Comparison of ENCODE assay signal across 12 cellular contexts in the genomic region with DNA sequence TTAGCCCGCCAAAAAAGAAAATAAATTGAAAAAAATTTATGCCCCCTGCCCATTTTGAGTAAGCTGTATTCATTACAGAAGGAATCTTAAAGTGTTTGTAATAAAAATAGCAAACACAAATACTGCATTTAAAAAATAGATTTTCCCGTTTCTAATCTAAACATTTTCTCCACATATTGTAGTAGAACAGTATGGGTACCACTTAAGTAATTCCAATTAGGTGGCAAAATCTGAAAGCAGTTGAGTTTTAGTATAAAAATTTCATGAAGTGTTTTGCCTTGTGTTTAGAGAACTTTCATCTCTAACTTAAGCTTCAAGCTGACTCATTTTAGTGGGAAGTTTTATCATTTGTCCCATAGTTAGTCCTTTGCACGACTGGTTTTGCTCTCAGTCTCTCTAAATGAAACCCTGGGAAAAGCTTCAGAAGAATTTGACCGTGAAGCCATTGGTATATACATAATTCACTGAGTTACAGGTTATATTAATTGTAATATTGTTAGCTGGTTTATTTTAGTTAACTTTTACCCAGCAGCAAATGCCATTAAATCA.
DNase-seq lines count a peak whose midpoint lies in the region; ATAC-seq, FAIRE-seq and TF ChIP-seq lines count a peak whose summit lies in the region.
"Had no signal": no experiment of that assay in that cellular context is flagged by ENCODE, and none has a peak within 500 bp of the region (broad histone marks: within the 10 kb centered on the region; RNA-seq: fewer than 3 reads in every experiment).

No MANE protein-coding gene starts in this region.

- WGBS in mesenchymal stem cell: 33% methylated on average over 1 of the region's 4 CpGs

- no peak for ATAC-seq in HG03439 (IDR thresholded peaks at IDR 0.05; ENCODE audit: unreplicated experiment)

- no peak overlapping the region for H2BK5ac ChIP-seq in mesenchymal stem cell (ENCODE audit: low read depth, low read length, poor library complexity, severe bottlenecking)

- no peaks in the 10 kb centered on the region for H3K9me3 Mint-ChIP-seq in astrocyte (ENCODE audit: unreplicated experiment)
- H3K9me3 Mint-ChIP-seq in CD4-positive, alpha-beta memory T cell: no peaks in the 10 kb centered on the region

- H3K4ac ChIP-seq in mesenchymal stem cell (ENCODE audit: low read depth in 1 of 2, low read length in 2 of 2): no peak overlapping the region

- no peaks in the 10 kb centered on the region for H3K9me3 ChIP-seq in astrocyte (ENCODE audit: insufficient read depth, low read depth, low read length)
- no peaks in the 10 kb centered on the region for H3K9me3 ChIP-seq in mesenchymal stem cell (ENCODE audit: control insufficient read depth, low read length)
- H3K9me3 ChIP-seq in A673 (ENCODE audit: low read depth, low read length, poor library complexity, severe bottlenecking): no peaks in the 10 kb centered on the region
- no peaks in the 10 kb centered on the region for H3K9me3 ChIP-seq in CD4-positive, alpha-beta memory T cell (ENCODE audit: control insufficient read depth in 1 of 2, low read length in 2 of 2)

- H3K36me3 ChIP-seq in astrocyte (ENCODE audit: insufficient read depth, low read length): no peaks in the 10 kb centered on the region
- H3K36me3 ChIP-seq in mesenchymal stem cell (ENCODE audit: control insufficient read depth in 1 of 2, insufficient read depth in 2 of 2, low read depth in 1 of 2, low read length in 2 of 2): peaks cover 0 to 6% of the 10 kb centered on the region in 2 experiments
- no peaks in the 10 kb centered on the region for H3K36me3 ChIP-seq in A673 (ENCODE audit: insufficient read depth, low read length, poor library complexity, severe bottlenecking)
- H3K36me3 ChIP-seq in CD4-positive, alpha-beta memory T cell (ENCODE audit: insufficient read depth, low read length): no peaks in the 10 kb centered on the region

- peaks cover 31% of the 10 kb centered on the region for H3K4me1 Mint-ChIP-seq in astrocyte (ENCODE audit: low read depth, unreplicated experiment)
- peaks cover 5 to 9% (median 8%) of the 10 kb centered on the region in 4 donors for H3K4me1 Mint-ChIP-seq in CD4-positive, alpha-beta memory T cell

- H3K27ac Mint-ChIP-seq in astrocyte (ENCODE audit: unreplicated experiment): no peak overlapping the region
- peak overlapping the region in 1 of 7 donors; percentile 6 for H3K27ac Mint-ChIP-seq in CD4-positive, alpha-beta memory T cell
- H3K27ac Mint-ChIP-seq: progenitor cell of endocrine pancreas had no signal

- DNase-seq in AG20443 (ENCODE audit: low spot score) (peak; percentile 20), HCEC 1CT (peak; percentile 44), astrocyte (ENCODE audit: low read depth) (peak; percentile 49), mesenchymal stem cell (peak; percentile 58), A673 (ENCODE audit: low spot score) (no peak), superior temporal gyrus (ENCODE audit: extremely low spot score) (no peak)
- no peak for DNase-seq in CD4-positive, alpha-beta memory T cell
- DNase-seq: activated effector memory CD4-positive, alpha-beta T cell treated with Interleukin-2 at 50 U/mL for 16 hours; NCI-H226 had no signal

- H3K18ac ChIP-seq in mesenchymal stem cell (ENCODE audit: low read depth in 1 of 2, low read length in 2 of 2): no peak overlapping the region

- H3K4me1 ChIP-seq in astrocyte (ENCODE audit: insufficient read depth, low read length) (peaks cover 5% of the 10 kb centered on the region), mesenchymal stem cell (ENCODE audit: control insufficient read depth, insufficient read depth, low read depth, low read length) (no peaks in the 10 kb centered on the region), A673 (ENCODE audit: insufficient read depth, low read length, poor library complexity, severe bottlenecking) (peaks cover 18% of the 10 kb centered on the region)
- peaks cover 19% of the 10 kb centered on the region for H3K4me1 ChIP-seq in CD4-positive, alpha-beta memory T cell (ENCODE audit: insufficient read depth, low read length)

- no peak overlapping the region for H2BK12ac ChIP-seq in mesenchymal stem cell (ENCODE audit: low read length in 2 of 2)

- intact Hi-C loops in A673 (cut with micrococcal nuclease; ENCODE audit: unreplicated experiment): no loop called here
- intact Hi-C loops in CD4-positive, alpha-beta memory T cell (cut with micrococcal nuclease): loop anchor here (10.0 kb wide), 1 partner anchor 389 kb away; a partner anchor contains a TSS

- H3K4me3 Mint-ChIP-seq in astrocyte (ENCODE audit: unreplicated experiment): no peak overlapping the region
- H3K4me3 Mint-ChIP-seq in CD4-positive, alpha-beta memory T cell: peak overlapping the region in 3 of 8 donors; percentile 45 to 65 (median 55)

- no TSS peak for BruUV-seq in A673 (replicated peaks; lab: Mats Ljungman, UMichigan)

- H3K14ac ChIP-seq in mesenchymal stem cell (ENCODE audit: low read length in 2 of 2): no peak overlapping the region

- H3K9ac ChIP-seq in astrocyte (ENCODE audit: low read length) (no peak overlapping the region), mesenchymal stem cell (ENCODE audit: low read length) (peak overlapping the region; percentile 87)

- no peaks in the 10 kb centered on the region for H3K79me2 ChIP-seq in astrocyte (ENCODE audit: insufficient read depth, low read length)

- no peaks in the 10 kb centered on the region for H4K20me1 ChIP-seq in astrocyte (ENCODE audit: insufficient read depth, low read length)

- H3K27me3 ChIP-seq in astrocyte (ENCODE audit: insufficient read depth, low read length) (no peaks in the 10 kb centered on the region), mesenchymal stem cell (ENCODE audit: control insufficient read depth in 1 of 2, insufficient read depth in 1 of 2, low read length in 2 of 2) (no peaks in the 10 kb centered on the region), A673 (replicated peaks; ENCODE audit: insufficient read depth, low read depth, low read length, poor library complexity) (no peaks in the 10 kb centered on the region)
- H3K27me3 ChIP-seq in CD4-positive, alpha-beta memory T cell (ENCODE audit: insufficient read depth, low read length): no peaks in the 10 kb centered on the region

- H3K79me1 ChIP-seq in mesenchymal stem cell (replicated peaks; ENCODE audit: low read length, poor library complexity, severe bottlenecking): peaks cover 1% of the 10 kb centered on the region

- TF ChIP-seq CTCF in astrocyte (IDR thresholded peaks at IDR 0.05; ENCODE audit: insufficient read depth, low read depth, low read length): no peak
- TF ChIP-seq CTCF in A673 (conservative IDR thresholded peaks at IDR 0.05; ENCODE audit: low read depth, low read length): no peak

- FAIRE-seq in astrocyte (lab: Jason Lieb, UNC): peak; percentile 63
- FAIRE-seq: urothelium cell line had no signal

- H2AK5ac ChIP-seq in mesenchymal stem cell (ENCODE audit: low read length, severe bottlenecking): no peak overlapping the region

- no peak overlapping the region for H3K4me3 ChIP-seq in astrocyte (ENCODE audit: insufficient read depth, low read depth, low read length)
- H3K4me3 ChIP-seq in mesenchymal stem cell (ENCODE audit: insufficient read depth in 1 of 2, low read depth in 1 of 2, low read length in 2 of 2): peak overlapping the region in 1 of 2 experiments; percentile 80
- H3K4me3 ChIP-seq in A673 (ENCODE audit: low read depth, low read length, poor library complexity, severe bottlenecking): no peak overlapping the region
- no peak overlapping the region for H3K4me3 ChIP-seq in CD4-positive, alpha-beta memory T cell (ENCODE audit: low read length in 2 of 2)

- POLR2A ChIA-PET in A673 (lab: Charles Lee; ENCODE audit: low non-redundant PET): no interaction called here
- POLR2A ChIA-PET in CD4-positive, alpha-beta memory T cell (lab: Charles Lee; ENCODE audit: partially characterized antibody): interaction anchor here (0.9 kb wide), 2 partner anchors 18 to 256 kb away, joined by 3 read pairs; no protein-coding TSS in a partner anchor

- H2AFZ ChIP-seq in astrocyte (ENCODE audit: low read depth, low read length): no peak overlapping the region
- H2AFZ ChIP-seq in mesenchymal stem cell (ENCODE audit: low read depth, low read length): no peak overlapping the region

- H3K23ac ChIP-seq in mesenchymal stem cell (ENCODE audit: low read length in 2 of 2): no peak overlapping the region

- H4K8ac ChIP-seq in mesenchymal stem cell (ENCODE audit: low read length): no peak overlapping the region

- no peak overlapping the region for H2BK15ac ChIP-seq in mesenchymal stem cell (ENCODE audit: low read depth, poor library complexity, severe bottlenecking)

- H4K91ac ChIP-seq in mesenchymal stem cell (ENCODE audit: low read length): no peak overlapping the region

- CTCF ChIA-PET in A673 (lab: Charles Lee): no interaction called here
- CTCF ChIA-PET in CD4-positive, alpha-beta memory T cell (lab: Charles Lee; ENCODE audit: partially characterized antibody): interaction anchor here (1.1 to 1.6 kb wide), 3 partner anchors 87 to 400 kb away, joined by 3 to 10 read pairs (median 3); no protein-coding TSS in a partner anchor

- H3K27me3 Mint-ChIP-seq in astrocyte (ENCODE audit: low read depth, unreplicated experiment): no peaks in the 10 kb centered on the region
- H3K27me3 Mint-ChIP-seq in CD4-positive, alpha-beta memory T cell: no peaks in the 10 kb centered on the region
- H3K27me3 Mint-ChIP-seq: progenitor cell of endocrine pancreas had no signal

- no peaks in the 10 kb centered on the region for H3K36me3 Mint-ChIP-seq in astrocyte (ENCODE audit: low read depth, unreplicated experiment)
- peaks cover 2 to 19% of the 10 kb centered on the region in 2 donors for H3K36me3 Mint-ChIP-seq in CD4-positive, alpha-beta memory T cell

- no peak overlapping the region for H2BK120ac ChIP-seq in mesenchymal stem cell (ENCODE audit: low read depth, low read length)

- H3K27ac ChIP-seq in astrocyte (ENCODE audit: low read depth, low read length) (peak overlapping the region; percentile 21), mesenchymal stem cell (ENCODE audit: low read length, poor library complexity, severe bottlenecking) (no peak overlapping the region), A673 (ENCODE audit: low read depth, low read length, poor library complexity, severe bottlenecking) (no peak overlapping the region)
- H3K27ac ChIP-seq in CD4-positive, alpha-beta memory T cell (ENCODE audit: low read depth, low read length): no peak overlapping the region

- H3K4me2 ChIP-seq in astrocyte (ENCODE audit: low read length) (peak overlapping the region; percentile 3), mesenchymal stem cell (ENCODE audit: low read length, poor library complexity, severe bottlenecking) (no peak overlapping the region)

Comparison
In these comparisons a context has a peak if more than half of its experiments do, and no peak if none do; other contexts are left out.
1. DNase-seq: peak in AG20443 (single experiment), HCEC 1CT (single experiment), astrocyte (single experiment) and mesenchymal stem cell (single experiment); none in A673 (single experiment), CD4-positive, alpha-beta memory T cell (0 of 5) and superior temporal gyrus (single experiment).